Comparison of ENCODE assay signal across 8 cellular contexts in genomic region chr1:35564037-35564883, GRCh38. TPM values are rescaled to one million over a fixed set of nuclear protein-coding genes. Genes with fewer than 3 reads are reported as not detected.
DNase-seq lines count a peak whose midpoint lies in the region; ATAC-seq, FAIRE-seq and TF ChIP-seq lines count a peak whose summit lies in the region.

No MANE protein-coding gene starts in this region.

- peaks cover 11% of the 10 kb centered on the region for H3F3A ChIP-seq in neural progenitor cell (ENCODE audit: low read depth)

- peaks cover 1% of the 10 kb centered on the region for H3K27me3 ChIP-seq in neural progenitor cell

- peaks cover 11% of the 10 kb centered on the region for H4K20me1 ChIP-seq in neural progenitor cell (ENCODE audit: low read depth)

- no peak overlapping the region for H3K9ac ChIP-seq in neural progenitor cell

- DNase-seq in ELF-1 (ENCODE audit: low read depth, low spot score) (peak; percentile 84), RCC 7860 (ENCODE audit: low spot score) (peak; percentile 61), fibroblast of mammary gland (ENCODE audit: low read depth) (peak; percentile 84), neural progenitor cell (ENCODE audit: low spot score) (peak; percentile 88), substantia nigra (lab: John Stamatoyannopoulos, UW) (peak in 36 of 49 donors; percentile 14 to 82 (median 53))
- peak; percentile 71 for DNase-seq in Jurkat, Clone E6-1 (ENCODE audit: low read depth, low spot score)
- DNase-seq in activated T-cell treated with anti-CD3 and anti-CD28 coated beads, Interleukin-2, amount 50 U/mL, for 24 hours: peak; percentile 83

- peaks cover 66% of the 10 kb centered on the region for H3K36me3 Mint-ChIP-seq in activated T-cell treated with anti-CD3 and anti-CD28 coated beads, Interleukin-2, amount 50 U/mL, for 24 hours (ENCODE audit: low read depth)
- H3K36me3 Mint-ChIP-seq in neural progenitor cell: peaks cover 14% of the 10 kb centered on the region

- no peak overlapping the region for H3K4me3 ChIP-seq in Jurkat, Clone E6-1 (ENCODE audit: low read length)
- H3K4me3 ChIP-seq in fibroblast of mammary gland (ENCODE audit: control insufficient read depth, low read depth, low read length) (no peak overlapping the region), neural progenitor cell (no peak overlapping the region)

- H3K9me3 Mint-ChIP-seq in activated T-cell treated with anti-CD3 and anti-CD28 coated beads, Interleukin-2, amount 50 U/mL, for 24 hours: no peaks in the 10 kb centered on the region
- H3K9me3 Mint-ChIP-seq in neural progenitor cell: no peaks in the 10 kb centered on the region

- no peaks in the 10 kb centered on the region for H3K9me3 ChIP-seq in neural progenitor cell (ENCODE audit: low read depth)

- H3K27ac ChIP-seq in neural progenitor cell (no peak overlapping the region), substantia nigra (ENCODE audit: low read depth, low read length, poor library complexity, severe bottlenecking) (no peak overlapping the region)

- no peaks in the 10 kb centered on the region for H3K36me3 ChIP-seq in neural progenitor cell

- peak overlapping the region; percentile 27 for H3K27ac Mint-ChIP-seq in activated T-cell treated with anti-CD3 and anti-CD28 coated beads, Interleukin-2, amount 50 U/mL, for 24 hours
- H3K27ac Mint-ChIP-seq in neural progenitor cell: no peak overlapping the region

- peaks cover 39% of the 10 kb centered on the region for H3K4me1 Mint-ChIP-seq in activated T-cell treated with anti-CD3 and anti-CD28 coated beads, Interleukin-2, amount 50 U/mL, for 24 hours (ENCODE audit: low read depth)
- peaks cover 15% of the 10 kb centered on the region for H3K4me1 Mint-ChIP-seq in neural progenitor cell

- H2AFZ ChIP-seq in neural progenitor cell (replicated peaks): no peak overlapping the region

- peak; percentile 92 for TF ChIP-seq CTCF in fibroblast of mammary gland (conservative IDR thresholded peaks at IDR 0.05; ENCODE audit: control insufficient read depth, insufficient read depth, low read depth, low read length)
- TF ChIP-seq CTCF in neural progenitor cell (IDR thresholded peaks at IDR 0.05): peak; percentile 82

- H3K79me2 ChIP-seq in neural progenitor cell (ENCODE audit: low read depth): no peaks in the 10 kb centered on the region

- no peak overlapping the region for H3K4me2 ChIP-seq in neural progenitor cell

- no peak overlapping the region for H3K4me3 Mint-ChIP-seq in activated T-cell treated with anti-CD3 and anti-CD28 coated beads, Interleukin-2, amount 50 U/mL, for 24 hours
- H3K4me3 Mint-ChIP-seq in neural progenitor cell: peak overlapping the region; percentile 57

- H3K4me1 ChIP-seq in neural progenitor cell: no peaks in the 10 kb centered on the region

- H3K27me3 Mint-ChIP-seq in activated T-cell treated with anti-CD3 and anti-CD28 coated beads, Interleukin-2, amount 50 U/mL, for 24 hours: no peaks in the 10 kb centered on the region
- H3K27me3 Mint-ChIP-seq in neural progenitor cell (ENCODE audit: insufficient read depth, low read depth): peaks cover 3% of the 10 kb centered on the region

- no peak for FAIRE-seq in RCC 7860 (lab: Jason Lieb, UNC)

- ATAC-seq in GM21528 (IDR thresholded peaks at IDR 0.05; ENCODE audit: low FRiP score, unreplicated experiment): no peak

RNA-seq across cellular contexts. Expression of gene NCDN, which starts 6.7 kb away (rescaled TPM):
- 14.7 TPM for polyA plus RNA-seq in Jurkat, Clone E6-1 (2012; ENCODE audit: insufficient read depth, insufficient read length)
- 5.8 and 19.2 TPM in 2 replicates for total RNA-seq in neural progenitor cell (ENCODE audit: low replicate concordance)

RNA-seq across cellular contexts. Expression of gene KIAA0319L, which starts 7.1 kb away (rescaled TPM):
- 24.2 TPM for polyA plus RNA-seq in Jurkat, Clone E6-1 (2012; ENCODE audit: insufficient read depth, insufficient read length)
- 58.2 and 58.3 TPM in 2 replicates for total RNA-seq in neural progenitor cell (ENCODE audit: low replicate concordance)

RNA-seq across cellular contexts. Expression of gene TFAP2E, which starts 8.9 kb away (rescaled TPM):
- polyA plus RNA-seq in Jurkat, Clone E6-1 (2012; ENCODE audit: insufficient read depth, insufficient read length): 1.1 TPM
- total RNA-seq in neural progenitor cell (ENCODE audit: low replicate concordance): not detected in 2 replicates
